Comparison of ENCODE assay signal across 6 cellular contexts in genomic region chr5:176389769-176390123, GRCh38. TPM values are rescaled to one million over a fixed set of nuclear protein-coding genes. Genes with fewer than 3 reads are reported as not detected.
DNase-seq lines count a peak whose midpoint lies in the region; ATAC-seq, FAIRE-seq and TF ChIP-seq lines count a peak whose summit lies in the region.
"Not testable (repeated sequence)": the region's sequence is repeated elsewhere in the genome, so short reads cannot be mapped to it uniquely, and the experiment has no call there.

No MANE protein-coding gene starts in this region.

- H3K27ac Mint-ChIP-seq in activated B cell treated with CpG ODN at 0.5 μM for 24 hours (peak overlapping the region; percentile 100), chondrocyte (ENCODE audit: unreplicated experiment) (peak overlapping the region; percentile 100)

- POLR2A ChIA-PET in HEK293 (lab: Yijun Ruan, JAX) (interaction anchor here (1.5 to 1.9 kb wide), 2 partner anchors 15 to 58 kb away, joined by 4 to 5 read pairs; partner anchors contain the start of gene FAF2), activated B cell treated with CpG ODN at 0.5 μM for 24 hours (lab: Charles Lee) (interaction anchor here (0.6 to 4.2 kb wide), 7 partner anchors 28 to 258 kb away, joined by 3 to 45 read pairs (median 7); partner anchors contain the start of genes FAF2, KIAA1191, RNF44 and TSPAN17)

- ATAC-seq in activated B cell treated with CpG ODN at 0.5 μM for 24 hours (ENCODE audit: low read depth); pancreas: not testable (repeated sequence)

- H3K27me3 Mint-ChIP-seq in activated B cell treated with CpG ODN at 0.5 μM for 24 hours; chondrocyte (ENCODE audit: low read depth): not testable (repeated sequence)

- H3K9me3 Mint-ChIP-seq in activated B cell treated with CpG ODN at 0.5 μM for 24 hours; chondrocyte (ENCODE audit: low read depth): not testable (repeated sequence)

- FAIRE-seq in pancreas (lab: Jason Lieb, UNC) = not testable (repeated sequence)

- CTCF ChIA-PET in HEK293 (lab: Yijun Ruan, JAX) (interaction anchor here (0.7 to 1.0 kb wide), 2 partner anchors 215 to 900 kb away, joined by 3 to 4 read pairs; no protein-coding TSS in a partner anchor), activated B cell treated with CpG ODN at 0.5 μM for 24 hours (lab: Charles Lee) (interaction anchor here (0.9 to 1.3 kb wide), 2 partner anchors 27 to 58 kb away, joined by 3 to 4 read pairs; no protein-coding TSS in a partner anchor)

- not testable (repeated sequence) for H3K4me1 ChIP-seq in HEK293 (ENCODE audit: control insufficient read depth, insufficient read depth, low read length)
- peaks cover 0 to 24% (median 0%) of the 10 kb centered on the region in 3 donors for H3K4me1 ChIP-seq in pancreas
- H3K4me1 ChIP-seq in vagina = peaks cover 25% of the 10 kb centered on the region

- TF ChIP-seq CTCF in HEK293 (tag by site-specific recombination; IDR thresholded peaks at IDR 0.05); activated B cell treated with CpG ODN at 0.5 μM for 24 hours (IDR thresholded peaks at IDR 0.05); chondrocyte (IDR thresholded peaks at IDR 0.05); pancreas (IDR thresholded peaks at IDR 0.05); vagina (IDR thresholded peaks at IDR 0.05): not testable (repeated sequence)

- H3K36me3 Mint-ChIP-seq in activated B cell treated with CpG ODN at 0.5 μM for 24 hours (ENCODE audit: low read depth) = peaks cover 67% of the 10 kb centered on the region
- not testable (repeated sequence) for H3K36me3 Mint-ChIP-seq in chondrocyte (ENCODE audit: low read depth)

- H3K4me3 ChIP-seq in HEK293 (ENCODE audit: low read depth, low read length) (peak overlapping the region; percentile 67), iPS-18c (ENCODE audit: insufficient read depth, low read depth, low read length) (peak overlapping the region; percentile 66), pancreas (peak overlapping the region; percentile 31 to 96 (median 75)), vagina (peak overlapping the region; percentile 76 to 84)

- peak overlapping the region; percentile 100 for H3K4me3 Mint-ChIP-seq in activated B cell treated with CpG ODN at 0.5 μM for 24 hours
- H3K4me3 Mint-ChIP-seq in chondrocyte (ENCODE audit: unreplicated experiment) = peak overlapping the region; percentile 100

- H3K27ac ChIP-seq in HEK293 (ENCODE audit: extremely low read depth, low read depth, low read length) (peak overlapping the region; percentile 67), pancreas (peak overlapping the region; percentile 89 to 93 (median 91)), vagina (peak overlapping the region; percentile 86)

- not testable (repeated sequence) for H3K9me3 ChIP-seq in HEK293 (ENCODE audit: control insufficient read depth, insufficient read depth, low read depth, low read length); iPS-18c (ENCODE audit: control insufficient read depth, insufficient read depth, low read length); pancreas; vagina

- H3K27me3 ChIP-seq in pancreas, vagina: not testable (repeated sequence)

- not testable (repeated sequence) for TF ChIP-seq POLR2A in vagina (IDR thresholded peaks at IDR 0.05)

- H3K36me3 ChIP-seq in HEK293 (ENCODE audit: control insufficient read depth in 2 of 2, insufficient read depth in 1 of 2, low read length in 2 of 2) (peaks cover 0 to 65% of the 10 kb centered on the region in 2 experiments; a peak in 2 of 3 replicates), vagina (peaks cover 0 to 48% of the 10 kb centered on the region in 2 donors)
- not testable (repeated sequence) for H3K36me3 ChIP-seq in pancreas

- 82 to 84% methylated on average over 13 of the region's 13 CpGs for WGBS in pancreas, 2 donors

- H3K4me1 Mint-ChIP-seq in activated B cell treated with CpG ODN at 0.5 μM for 24 hours (peaks cover 30% of the 10 kb centered on the region), chondrocyte (ENCODE audit: low read depth) (peaks cover 23% of the 10 kb centered on the region)

- intact Hi-C loops in activated B cell treated with CpG ODN at 0.5 μM for 24 hours (cut with micrococcal nuclease) = loop anchor here (1.0 to 10.0 kb wide), 6 partner anchors 27 to 1038 kb away; partner anchors contain the start of genes CLTB, GRK6, LMAN2 and NSD1
- intact Hi-C loops in pancreas (cut with DNase I); vagina (cut with DNase I): not testable (repeated sequence)

- not testable (repeated sequence) for DNase-seq in activated B cell treated with CpG ODN at 0.5 μM for 24 hours; chondrocyte (ENCODE audit: low spot score); pancreas; vagina (ENCODE audit: extremely low spot score in 2 of 2)

RNA-seq across cellular contexts. Expression of gene HIGD2A, which starts 1.2 kb away (rescaled TPM):
- total RNA-seq in activated B cell treated with CpG ODN at 0.5 μM for 24 hours (113 and 116 TPM in 2 replicates), chondrocyte (70.3 to 83.5 TPM (median 74.6 TPM) in 3 replicates), pancreas (10 to 100 TPM; 30.0 to 47.4 (median 44.4) TPM), vagina (124 TPM)
- 100 to 1,000 TPM; 101 to 109 TPM for polyA plus RNA-seq in pancreas

RNA-seq across cellular contexts. Expression of gene NOP16, which starts 1.3 kb away (rescaled TPM):
- total RNA-seq in activated B cell treated with CpG ODN at 0.5 μM for 24 hours = 50.9 and 65.1 TPM in 2 replicates
- 16.8 to 22.8 TPM (median 19.9 TPM) in 3 replicates for total RNA-seq in chondrocyte
- total RNA-seq in pancreas = 10 to 100 TPM in 2 of 6 donors, 1 to 10 TPM in 4; 4.7 to 13.3 (median 7.9) TPM
- polyA plus RNA-seq in pancreas = 10 to 100 TPM; 18.4 to 23.2 TPM
- total RNA-seq in vagina = 48.6 TPM

RNA-seq across cellular contexts. Expression of gene ARL10, which starts 24.5 kb away (rescaled TPM):
- total RNA-seq in activated B cell treated with CpG ODN at 0.5 μM for 24 hours = 10.9 and 14.3 TPM in 2 replicates
- total RNA-seq in chondrocyte = 24.5 to 37.8 TPM (median 33.7 TPM) in 3 replicates
- total RNA-seq in pancreas = 1 to 10 TPM in 5 of 6 donors, under 1 TPM in 1; 0.95 to 5.3 (median 1.7) TPM
- 1 to 10 TPM; 3.0 to 4.0 TPM for polyA plus RNA-seq in pancreas
- 9.8 TPM for total RNA-seq in vagina

RNA-seq across cellular contexts. Expression of gene CLTB, which starts 26.6 kb away (rescaled TPM):
- 29.5 and 48.9 TPM in 2 replicates for total RNA-seq in activated B cell treated with CpG ODN at 0.5 μM for 24 hours
- 63.8 to 85.6 TPM (median 65.3 TPM) in 3 replicates for total RNA-seq in chondrocyte
- 10 to 100 TPM; 28.6 to 42.3 (median 32.6) TPM for total RNA-seq in pancreas
- 10 to 100 TPM; 64.9 to 92.0 TPM for polyA plus RNA-seq in pancreas
- total RNA-seq in vagina = 254 TPM

RNA-seq across cellular contexts. Expression of gene KIAA1191, which starts 28.2 kb away (rescaled TPM):
- 56.6 and 57.5 TPM in 2 replicates for total RNA-seq in activated B cell treated with CpG ODN at 0.5 μM for 24 hours
- total RNA-seq in chondrocyte = 89.5 to 103 TPM (median 91.5 TPM) in 3 replicates
- 10 to 100 TPM; 37.0 to 58.5 (median 42.2) TPM for total RNA-seq in pancreas
- polyA plus RNA-seq in pancreas = 10 to 100 TPM; 28.7 to 43.3 TPM
- total RNA-seq in vagina = 99.4 TPM
